ENCODE assay signal across 1 cellular context in genomic region chr17:31802502-31802901, GRCh38.
TF ChIP-seq lines count a peak whose summit lies in the region.

No MANE protein-coding gene starts in this region.

TF ChIP-seq in GM12878, 131 proteins besides CTCF, POLR2A, EP300 and RAD21:
- TF ChIP-seq JUNB (IDR thresholded peaks at IDR 0.05) (no peak), YY1 (IDR thresholded peaks at IDR 0.05; ENCODE audit: low read depth, low read length) (0 out of 2 replicates have a peak, but pooled peaks have one; percentile 18), CEBPZ (IDR thresholded peaks at IDR 0.05; ENCODE audit: low read depth, low read length) (no peak), BACH1 (IDR thresholded peaks at IDR 0.05; ENCODE audit: borderline replicate concordance) (no peak), CHD1 (IDR thresholded peaks at IDR 0.05; ENCODE audit: low read depth, low read length) (no peak), HCFC1 (IDR thresholded peaks at IDR 0.05; ENCODE audit: low read length) (peak; percentile 33; the same call in 1 of the 2 replicates)
